In the genomic region with DNA sequence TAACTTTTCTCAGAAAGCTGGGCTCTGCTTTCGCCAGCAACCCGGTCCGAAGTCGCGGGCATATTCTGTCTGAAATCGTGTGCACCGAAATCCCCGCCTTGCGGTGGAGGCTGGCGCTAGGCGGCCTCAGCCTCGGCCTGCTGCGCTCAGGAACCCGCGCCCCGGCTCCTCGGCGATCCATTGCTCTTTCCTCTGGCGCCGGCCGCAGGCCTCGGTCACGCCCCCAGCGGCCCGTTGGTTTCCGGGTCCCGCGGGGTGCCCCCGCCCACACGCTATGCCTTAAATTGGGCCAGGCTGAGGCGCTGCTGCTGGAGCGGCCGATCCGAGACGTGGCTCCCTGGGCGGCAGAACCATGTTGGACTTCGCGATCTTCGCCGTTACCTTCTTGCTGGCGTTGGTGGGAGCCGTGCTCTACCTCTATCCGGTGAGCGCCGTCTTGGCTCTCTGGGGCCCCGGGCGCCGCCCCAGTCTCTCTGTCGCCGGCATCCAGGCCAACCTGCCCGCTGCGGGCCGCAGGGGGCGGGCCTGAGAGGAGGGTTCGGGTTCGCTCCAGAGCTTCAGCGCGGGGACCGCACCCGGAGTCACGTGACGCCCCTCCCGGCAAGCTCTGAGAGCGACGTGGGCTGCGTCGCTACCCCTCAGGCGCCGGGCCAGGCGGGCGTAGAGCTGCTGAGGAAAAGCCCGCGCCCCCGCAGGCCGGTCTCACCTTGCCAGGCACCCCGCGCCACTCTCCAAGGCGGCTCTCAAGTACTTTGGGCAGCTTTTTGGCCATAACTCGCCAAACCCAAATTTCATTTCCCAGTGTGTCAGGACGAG, we compare ENCODE assay signal across 8 cellular contexts. TPM values are rescaled to one million over a fixed set of nuclear protein-coding genes. Genes with fewer than 3 reads are reported as not detected.
DNase-seq lines count a peak whose midpoint lies in the region; ATAC-seq and TF ChIP-seq lines count a peak whose summit lies in the region.

Gene CYP20A1, plus strand, starts transcription at position 308 of the 816 bp plus-strand sequence. Its CDS starts 45 bp downstream, at position 353.

- intact Hi-C loops in CD14-positive monocyte (cut with micrococcal nuclease), result loop anchor here (2.0 to 10.0 kb wide), 4 partner anchors 224 to 663 kb away; partner anchors contain the start of genes WDR12 (in 2 of the 2), CARF (in 1 of the 2) and NBEAL1 (in 1 of the 2)

- H3K4me3 ChIP-seq in liver (ENCODE audit: low read depth in 1 of 3, low read length in 3 of 3), result peak within 1 kb of the TSS; percentile 75 to 98 (median 91)

- no peaks in the 10 kb centered on the region for H3K9me3 ChIP-seq in liver (ENCODE audit: control insufficient read depth in 4 of 4, low read length in 3 of 4)

- H3K4me3 Mint-ChIP-seq in CD14-positive monocyte, result peak within 1 kb of the TSS; percentile 95 to 98

- peaks cover 20% of the 10 kb centered on the region for H3K4me1 Mint-ChIP-seq in CD14-positive monocyte

- ATAC-seq in GM19372 (IDR thresholded peaks at IDR 0.05; ENCODE audit: low read depth, unreplicated experiment) (peak; percentile 81), HG03558 (IDR thresholded peaks at IDR 0.05; ENCODE audit: extremely low read depth, unreplicated experiment) (peak; percentile 70)

- under 1% methylated on average over 80 of the region's 80 CpGs for WGBS in liver

- peaks cover 18 to 25% of the 10 kb centered on the region in 2 donors for H3K36me3 Mint-ChIP-seq in CD14-positive monocyte

- DNase-seq in CD14-positive monocyte (ENCODE audit: low spot score) (peak; percentile 93), NCI-H748 (lab: John Stamatoyannopoulos, UW; ENCODE audit: unreplicated experiment) (peak; percentile 98), dermis blood vessel endothelial cell (peak; percentile 97)
- peak; percentile 92 to 94 for DNase-seq in activated CD4-positive, alpha-beta T cell treated with anti-CD3 and anti-CD28 coated beads, Interleukin-2, amount 50 U/mL, for 24 hours (ENCODE audit: low read depth in 1 of 2, low spot score in 1 of 2)
- DNase-seq in stimulated activated CD4-positive, alpha-beta T cell treated with anti-CD3 and anti-CD28 coated beads, Interleukin-4, amount 100 ng/mL, for 24 hours, result peak; percentile 98

- no peaks in the 10 kb centered on the region for H3K27me3 ChIP-seq in liver (ENCODE audit: control insufficient read depth in 4 of 4, insufficient read depth in 4 of 4, low read length in 3 of 4)

- peaks cover 0 to 3% (median 0%) of the 10 kb centered on the region in 3 donors for H3K27me3 Mint-ChIP-seq in CD14-positive monocyte (ENCODE audit: low read depth in 3 of 3)

- peaks cover 0 to 3% (median 0%) of the 10 kb centered on the region in 4 donors for H3K36me3 ChIP-seq in liver (ENCODE audit: control insufficient read depth in 4 of 4, insufficient read depth in 3 of 4, low read depth in 1 of 4, low read length in 3 of 4)

- peak within 1 kb of the TSS; percentile 91 to 94 for H3K27ac ChIP-seq in liver (ENCODE audit: low read depth in 1 of 2, low read length in 2 of 2)

- H3K4me1 ChIP-seq in liver (ENCODE audit: control insufficient read depth in 4 of 4, insufficient read depth in 4 of 4, low read length in 3 of 4), result peaks cover 6 to 12% (median 12%) of the 10 kb centered on the region in 4 donors

- TF ChIP-seq RAD21 in liver (IDR thresholded peaks at IDR 0.05), result peak; percentile 43 to 60

- TF ChIP-seq CTCF in CD14-positive monocyte (IDR thresholded peaks at IDR 0.05), result peak; percentile 10
- peak; percentile 46 for TF ChIP-seq CTCF in liver (IDR thresholded peaks at IDR 0.05; ENCODE audit: low read depth, low read length, missing input control)

- no peaks in the 10 kb centered on the region for H3K9me3 Mint-ChIP-seq in CD14-positive monocyte

- peak within 1 kb of the TSS; percentile 57 to 98 for H3K9ac ChIP-seq in liver (ENCODE audit: low read depth in 1 of 2, low read length in 2 of 2)

- peak within 1 kb of the TSS; percentile 92 to 98 (median 96) for H3K27ac Mint-ChIP-seq in CD14-positive monocyte

TF ChIP-seq in liver, 16 proteins besides CTCF, POLR2A, EP300 and RAD21:
- peak in 1 of 2 donors; percentile 80 for TF ChIP-seq GABPA (IDR thresholded peaks at IDR 0.05 in 1 of 2, conservative IDR thresholded peaks at IDR 0.05 in 1 of 2)
- no peak for TF ChIP-seq HNF4A (conservative IDR thresholded peaks at IDR 0.05)
- peak in 1 of 2 donors; percentile 20 for TF ChIP-seq JUND (IDR thresholded peaks at IDR 0.05)
- TF ChIP-seq, protein P1, sequence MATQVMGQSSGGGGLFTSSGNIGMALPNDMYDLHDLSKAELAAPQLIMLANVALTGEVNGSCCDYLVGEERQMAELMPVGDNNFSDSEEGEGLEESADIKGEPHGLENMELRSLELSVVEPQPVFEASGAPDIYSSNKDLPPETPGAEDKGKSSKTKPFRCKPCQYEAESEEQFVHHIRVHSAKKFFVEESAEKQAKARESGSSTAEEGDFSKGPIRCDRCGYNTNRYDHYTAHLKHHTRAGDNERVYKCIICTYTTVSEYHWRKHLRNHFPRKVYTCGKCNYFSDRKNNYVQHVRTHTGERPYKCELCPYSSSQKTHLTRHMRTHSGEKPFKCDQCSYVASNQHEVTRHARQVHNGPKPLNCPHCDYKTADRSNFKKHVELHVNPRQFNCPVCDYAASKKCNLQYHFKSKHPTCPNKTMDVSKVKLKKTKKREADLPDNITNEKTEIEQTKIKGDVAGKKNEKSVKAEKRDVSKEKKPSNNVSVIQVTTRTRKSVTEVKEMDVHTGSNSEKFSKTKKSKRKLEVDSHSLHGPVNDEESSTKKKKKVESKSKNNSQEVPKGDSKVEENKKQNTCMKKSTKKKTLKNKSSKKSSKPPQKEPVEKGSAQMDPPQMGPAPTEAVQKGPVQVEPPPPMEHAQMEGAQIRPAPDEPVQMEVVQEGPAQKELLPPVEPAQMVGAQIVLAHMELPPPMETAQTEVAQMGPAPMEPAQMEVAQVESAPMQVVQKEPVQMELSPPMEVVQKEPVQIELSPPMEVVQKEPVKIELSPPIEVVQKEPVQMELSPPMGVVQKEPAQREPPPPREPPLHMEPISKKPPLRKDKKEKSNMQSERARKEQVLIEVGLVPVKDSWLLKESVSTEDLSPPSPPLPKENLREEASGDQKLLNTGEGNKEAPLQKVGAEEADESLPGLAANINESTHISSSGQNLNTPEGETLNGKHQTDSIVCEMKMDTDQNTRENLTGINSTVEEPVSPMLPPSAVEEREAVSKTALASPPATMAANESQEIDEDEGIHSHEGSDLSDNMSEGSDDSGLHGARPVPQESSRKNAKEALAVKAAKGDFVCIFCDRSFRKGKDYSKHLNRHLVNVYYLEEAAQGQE (IDR thresholded peaks at IDR 0.05), result peak; percentile 83
- peak in 1 of 2 donors; percentile 41 for TF ChIP-seq RXRA (IDR thresholded peaks at IDR 0.05)
- TF ChIP-seq EGR1 (IDR thresholded peaks at IDR 0.05; ENCODE audit: low read depth in 2 of 2), result peak in 1 of 2 donors; percentile 74
- TF ChIP-seq, protein P2, sequence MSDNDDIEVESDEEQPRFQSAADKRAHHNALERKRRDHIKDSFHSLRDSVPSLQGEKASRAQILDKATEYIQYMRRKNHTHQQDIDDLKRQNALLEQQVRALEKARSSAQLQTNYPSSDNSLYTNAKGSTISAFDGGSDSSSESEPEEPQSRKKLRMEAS (IDR thresholded peaks at IDR 0.05), result peak; percentile 72
- TF ChIP-seq ZBTB33 (IDR thresholded peaks at IDR 0.05), result peak; percentile 76
- TF ChIP-seq SP1 (IDR thresholded peaks at IDR 0.05), result peak; percentile 84
- TF ChIP-seq NR2F2 (IDR thresholded peaks at IDR 0.05), result peak; percentile 54
- TF ChIP-seq, protein P3, sequence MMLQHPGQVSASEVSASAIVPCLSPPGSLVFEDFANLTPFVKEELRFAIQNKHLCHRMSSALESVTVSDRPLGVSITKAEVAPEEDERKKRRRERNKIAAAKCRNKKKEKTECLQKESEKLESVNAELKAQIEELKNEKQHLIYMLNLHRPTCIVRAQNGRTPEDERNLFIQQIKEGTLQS (IDR thresholded peaks at IDR 0.05), result no peak
- peak; percentile 92 for TF ChIP-seq YY1 (IDR thresholded peaks at IDR 0.05)
- no peak for TF ChIP-seq HNF4G (IDR thresholded peaks at IDR 0.05)
- TF ChIP-seq FOXA1 (IDR thresholded peaks at IDR 0.05), result peak; percentile 53
- TF ChIP-seq FOXA2 (IDR thresholded peaks at IDR 0.05), result no peak
- TF ChIP-seq TAF1 (conservative IDR thresholded peaks at IDR 0.05), result peak; percentile 77

RNA-seq across cellular contexts. Expression of gene CYP20A1, which starts in this region (rescaled TPM):
- polyA plus RNA-seq in CD14-positive monocyte (10 to 100 TPM; 15.4 to 17.6 TPM), liver (10 to 100 TPM in 1 of 2 donors, 1 to 10 TPM in 1; 5.0 to 14.5 TPM)
- total RNA-seq in dermis blood vessel endothelial cell (45.8 and 47.6 TPM in 2 replicates), liver (10 to 100 TPM; 17.6 to 22.7 TPM)

Comparison
In these comparisons a context has a peak if more than half of its experiments do, and no peak if none do; other contexts are left out.
1. Peak in every context shown above with its lines: DNase-seq, ATAC-seq, H3K4me3 ChIP-seq and H3K27ac ChIP-seq.